Comparison of ENCODE assay signal across 8 cellular contexts in the genomic region with DNA sequence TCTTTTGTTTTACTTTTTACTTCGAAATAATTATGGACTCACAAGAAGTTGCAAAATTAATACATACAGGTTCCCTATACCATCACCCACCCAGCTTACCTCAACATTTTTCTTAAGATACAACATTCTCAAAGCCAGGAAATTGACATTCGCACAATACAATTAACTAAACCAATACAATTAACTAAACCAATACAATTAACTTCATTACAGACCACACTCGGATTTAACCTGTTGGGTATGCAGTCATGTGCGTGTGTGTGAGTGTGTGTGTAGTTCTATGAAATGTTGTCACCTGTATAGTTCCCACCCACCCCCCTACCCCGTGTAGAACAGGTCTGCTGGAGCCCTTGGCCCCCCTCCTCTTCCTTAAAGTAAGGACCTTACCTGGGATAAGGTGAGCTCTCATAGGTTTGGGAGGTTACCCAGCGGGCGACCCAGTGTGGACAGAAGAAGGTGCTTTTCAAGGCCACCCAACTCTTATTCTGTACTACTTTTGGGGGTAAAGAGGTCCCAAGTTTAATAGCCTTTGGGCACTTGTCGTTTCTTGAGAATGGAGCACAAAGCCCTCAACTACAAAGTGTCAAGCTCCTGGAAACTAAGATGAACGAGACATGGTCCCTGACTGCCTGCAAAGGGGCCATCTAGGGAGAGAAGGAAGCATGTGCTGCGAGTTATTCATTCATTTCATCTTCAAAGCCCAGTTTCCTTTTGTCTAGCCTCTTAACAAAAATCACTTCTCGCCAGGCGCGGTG. TPM values are rescaled to one million over a fixed set of nuclear protein-coding genes. Genes with fewer than 3 reads are reported as not detected.
A peak's percentile ranks its signal among the peaks of the same experiment; 100 is the strongest.
DNase-seq lines count a peak whose midpoint lies in the region; ATAC-seq and TF ChIP-seq lines count a peak whose summit lies in the region.

No MANE protein-coding gene starts in this region.

- H3F3A ChIP-seq in DOHH2 (ENCODE audit: control insufficient read depth, insufficient read depth): peaks cover 9% of the 10 kb centered on the region; the same call in 1 of the 2 replicates

- peaks cover 31% of the 10 kb centered on the region for H3K4me1 Mint-ChIP-seq in osteocyte (ENCODE audit: unreplicated experiment)

- peaks cover 66% of the 10 kb centered on the region for H3K4me1 ChIP-seq in DOHH2 (ENCODE audit: control insufficient read depth, low read length)
- H3K4me1 ChIP-seq in effector memory CD4-positive, alpha-beta T cell (ENCODE audit: control insufficient read depth, insufficient read depth, low read length, poor library complexity, severe bottlenecking): peaks cover 24% of the 10 kb centered on the region

- H4K20me1 ChIP-seq in DOHH2 (ENCODE audit: control insufficient read depth, insufficient read depth, low read depth, low read length): no peaks in the 10 kb centered on the region

- H3K27me3 Mint-ChIP-seq in osteocyte (ENCODE audit: unreplicated experiment): no peaks in the 10 kb centered on the region

- DNase-seq in OCI-M1 (lab: John Stamatoyannopoulos, UW) (peak; percentile 44), osteocyte (ENCODE audit: extremely low spot score, unreplicated experiment) (no peak), NCI-H446 (lab: John Stamatoyannopoulos, UW) (no peak)
- no peak for DNase-seq in effector memory CD4-positive, alpha-beta T cell

- peak overlapping the region; percentile 98 for H3K4me3 Mint-ChIP-seq in osteocyte (ENCODE audit: unreplicated experiment)

- no peaks in the 10 kb centered on the region for H3K9me3 ChIP-seq in DOHH2 (ENCODE audit: control insufficient read depth, insufficient read depth, low read length)
- H3K9me3 ChIP-seq in effector memory CD4-positive, alpha-beta T cell (ENCODE audit: control insufficient read depth, low read length): no peaks in the 10 kb centered on the region

- H3K27ac Mint-ChIP-seq in osteocyte (ENCODE audit: unreplicated experiment): peak overlapping the region; percentile 94

- peaks cover 43% of the 10 kb centered on the region for H3K79me2 ChIP-seq in DOHH2 (ENCODE audit: control insufficient read depth, low read length)

- peaks cover 29% of the 10 kb centered on the region for H3K36me3 ChIP-seq in DOHH2 (ENCODE audit: control insufficient read depth, low read length)
- no peaks in the 10 kb centered on the region for H3K36me3 ChIP-seq in effector memory CD4-positive, alpha-beta T cell (ENCODE audit: control insufficient read depth, insufficient read depth, low read length)

- ATAC-seq in GM19328 (IDR thresholded peaks at IDR 0.05; ENCODE audit: unreplicated experiment): no peak
- ATAC-seq in GM19395 (IDR thresholded peaks at IDR 0.05; ENCODE audit: unreplicated experiment): no peak
- no peak for ATAC-seq in GM19324 (IDR thresholded peaks at IDR 0.05; ENCODE audit: low FRiP score, unreplicated experiment)

- peak overlapping the region; percentile 90 for H3K4me3 ChIP-seq in DOHH2 (ENCODE audit: low read length)
- peak overlapping the region; percentile 73 for H3K4me3 ChIP-seq in effector memory CD4-positive, alpha-beta T cell (ENCODE audit: insufficient read depth, low read depth, low read length, poor library complexity, severe bottlenecking)

- H3K27ac ChIP-seq in DOHH2 (ENCODE audit: low read depth, low read length): peak overlapping the region; percentile 86
- H3K27ac ChIP-seq in effector memory CD4-positive, alpha-beta T cell (ENCODE audit: insufficient read depth, low read length, poor library complexity, severe bottlenecking): peak overlapping the region; percentile 96

- peak overlapping the region; percentile 81 for H3K4me2 ChIP-seq in DOHH2 (ENCODE audit: low read length)

- H3K36me3 Mint-ChIP-seq in osteocyte (ENCODE audit: unreplicated experiment): peaks cover 2% of the 10 kb centered on the region

- H3K9me3 Mint-ChIP-seq in osteocyte (ENCODE audit: unreplicated experiment): no peaks in the 10 kb centered on the region

- H3K27me3 ChIP-seq in DOHH2 (ENCODE audit: control insufficient read depth, low read length): no peaks in the 10 kb centered on the region
- no peaks in the 10 kb centered on the region for H3K27me3 ChIP-seq in effector memory CD4-positive, alpha-beta T cell (replicated peaks; ENCODE audit: control insufficient read depth, insufficient read depth, low read length, poor library complexity, severe bottlenecking)

- TF ChIP-seq CTCF in DOHH2 (IDR thresholded peaks at IDR 0.05; ENCODE audit: low read depth, low read length, poor library complexity, severe bottlenecking) (no peak), osteocyte (IDR thresholded peaks at IDR 0.05) (no peak)

- H3K9me2 ChIP-seq in DOHH2 (replicated peaks; ENCODE audit: control insufficient read depth, low read length): no peaks in the 10 kb centered on the region

RNA-seq across cellular contexts. Expression of gene STK38, which starts 0.5 kb away (rescaled TPM):
- 51.6 and 53.9 TPM in 2 replicates for total RNA-seq in osteocyte

RNA-seq across cellular contexts. Expression of gene SRSF3, which starts 46.3 kb away (rescaled TPM):
- total RNA-seq in osteocyte: 209 and 216 TPM in 2 replicates
